In the genomic region with DNA sequence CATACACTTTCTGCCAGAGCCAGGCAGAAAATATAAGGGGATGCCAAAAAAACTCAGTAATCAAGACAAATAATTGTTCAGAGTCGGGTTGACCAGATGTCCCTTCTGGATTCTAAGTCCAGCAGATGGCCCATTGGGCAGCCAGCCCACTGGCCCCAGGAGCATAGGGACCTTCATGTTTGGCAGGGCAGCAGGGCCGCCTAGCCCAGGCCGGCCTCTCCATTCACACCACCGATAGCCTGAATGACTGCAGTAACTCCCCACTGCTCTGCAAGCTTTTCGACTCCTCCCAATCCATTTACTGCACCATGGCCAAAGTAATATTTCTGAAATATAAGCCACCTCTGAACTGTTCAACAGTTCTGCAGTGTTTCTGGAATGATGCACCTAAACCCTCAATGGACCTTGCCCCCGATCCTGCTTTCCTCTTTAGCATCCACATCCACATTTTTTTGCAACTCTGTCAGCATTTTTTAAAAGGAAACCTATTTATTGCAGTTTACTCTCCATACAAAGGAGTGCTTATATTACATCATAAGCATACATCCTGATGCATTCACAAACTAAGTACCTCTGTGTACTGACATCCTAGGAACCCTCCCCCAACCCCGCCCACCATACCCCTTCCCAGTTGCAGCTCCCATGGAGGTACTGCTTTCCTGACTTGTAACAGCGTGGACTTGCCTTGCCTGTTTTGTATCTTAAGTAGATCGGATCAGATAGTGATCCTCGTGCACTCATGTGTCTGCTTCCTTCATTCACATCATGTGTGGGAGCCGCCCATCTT, we compare ENCODE assay signal across 1 cellular context.
TF ChIP-seq lines count a peak whose summit lies in the region.

No MANE protein-coding gene starts in this region.

TF ChIP-seq in HepG2, 621 proteins besides CTCF, POLR2A, EP300 and RAD21 (continued from another document and continues in another):
- TF ChIP-seq, protein P1, sequence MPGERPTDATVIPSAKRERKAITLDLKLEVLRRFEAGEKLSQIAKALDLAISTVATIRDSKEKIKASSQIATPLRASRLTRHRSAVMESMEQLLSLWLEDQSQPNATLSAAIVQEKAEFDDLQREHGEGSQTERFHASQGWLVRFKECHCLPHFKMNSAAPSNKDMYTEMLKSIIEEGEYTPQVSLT (CRISPR knock-in tag; IDR thresholded peaks at IDR 0.05; ENCODE audit: borderline replicate concordance, low read depth) = no peak
- TF ChIP-seq ZNF749 (CRISPR knock-in tag; IDR thresholded peaks at IDR 0.05; ENCODE audit: borderline replicate concordance) (no peak), ERF (CRISPR knock-in tag; IDR thresholded peaks at IDR 0.05) (peak; percentile 76; the same call in 1 of the 2 replicates), MAFF (IDR thresholded peaks at IDR 0.05; ENCODE audit: low read depth, low read length) (peak; percentile 99), ZNF354B (CRISPR knock-in tag; IDR thresholded peaks at IDR 0.05) (no peak), EEA1 (CRISPR knock-in tag; IDR thresholded peaks at IDR 0.05; ENCODE audit: borderline replicate concordance) (no peak), JUNB (CRISPR knock-in tag; IDR thresholded peaks at IDR 0.05; ENCODE audit: borderline replicate concordance) (peak; percentile 53), ZNF567 (CRISPR knock-in tag; IDR thresholded peaks at IDR 0.05; ENCODE audit: borderline replicate concordance) (no peak), ISL2 (CRISPR knock-in tag; IDR thresholded peaks at IDR 0.05) (0 out of 2 replicates have a peak, but pooled peaks have one; percentile 56), ATRX (CRISPR knock-in tag; IDR thresholded peaks at IDR 0.05; ENCODE audit: borderline replicate concordance) (no peak), ZNF713 (CRISPR knock-in tag; IDR thresholded peaks at IDR 0.05) (no peak; the same call in 1 of the 2 replicates), ZNF672 (CRISPR knock-in tag; IDR thresholded peaks at IDR 0.05) (no peak), ZFP41 (CRISPR knock-in tag; IDR thresholded peaks at IDR 0.05; ENCODE audit: borderline replicate concordance) (no peak), ZNF558 (CRISPR knock-in tag; IDR thresholded peaks at IDR 0.05; ENCODE audit: borderline replicate concordance) (no peak), MATR3 (CRISPR knock-in tag; IDR thresholded peaks at IDR 0.05) (no peak), HNRNPH1 (optimal IDR thresholded peaks at IDR 0.05; ENCODE audit: low read depth, low read length) (no peak), ARID2 (CRISPR knock-in tag; IDR thresholded peaks at IDR 0.05; ENCODE audit: borderline replicate concordance) (0 out of 2 replicates have a peak, but pooled peaks have one; percentile 49), MEF2D (CRISPR knock-in tag; IDR thresholded peaks at IDR 0.05) (no peak), HMGA1 (CRISPR knock-in tag; conservative IDR thresholded peaks at IDR 0.05) (no peak), SIX1 (CRISPR knock-in tag; IDR thresholded peaks at IDR 0.05; ENCODE audit: borderline replicate concordance) (peak; percentile 63; the same call in 1 of the 2 replicates), RFX1 (IDR thresholded peaks at IDR 0.05) (no peak), ZNF101 (CRISPR knock-in tag; IDR thresholded peaks at IDR 0.05; ENCODE audit: borderline replicate concordance, low read depth) (no peak), U2AF1 (optimal IDR thresholded peaks at IDR 0.05; ENCODE audit: low read depth, low read length) (no peak), ZNF816 (CRISPR knock-in tag; IDR thresholded peaks at IDR 0.05; ENCODE audit: borderline replicate concordance) (no peak), GPN1 (CRISPR knock-in tag; IDR thresholded peaks at IDR 0.05; ENCODE audit: borderline replicate concordance) (no peak), RARA (CRISPR knock-in tag; IDR thresholded peaks at IDR 0.05) (peak; percentile 67), ZNF329 (CRISPR knock-in tag; IDR thresholded peaks at IDR 0.05; ENCODE audit: low read depth) (no peak), GLI4 (CRISPR knock-in tag; IDR thresholded peaks at IDR 0.05; ENCODE audit: borderline replicate concordance) (no peak), SKI (IDR thresholded peaks at IDR 0.05; ENCODE audit: partially characterized antibody) (no peak), TBL1XR1 (IDR thresholded peaks at IDR 0.05; ENCODE audit: borderline replicate concordance, low read length, partially characterized antibody) (no peak), MIER2 (CRISPR knock-in tag; IDR thresholded peaks at IDR 0.05) (peak; percentile 47; the same call in 1 of the 2 replicates), ZNF768 (CRISPR knock-in tag; IDR thresholded peaks at IDR 0.05) (peak; percentile 24; the same call in 1 of the 2 replicates), PHB2 (IDR thresholded peaks at IDR 0.05; ENCODE audit: partially characterized antibody) (no peak), ZNF629 (CRISPR knock-in tag; conservative IDR thresholded peaks at IDR 0.05) (0 out of 2 replicates have a peak, but pooled peaks have one; percentile 39), ZNF224 (CRISPR knock-in tag; IDR thresholded peaks at IDR 0.05) (no peak), ZBTB7B (CRISPR knock-in tag; IDR thresholded peaks at IDR 0.05) (no peak; the same call in 1 of the 2 replicates)
- TF ChIP-seq, protein P2, sequence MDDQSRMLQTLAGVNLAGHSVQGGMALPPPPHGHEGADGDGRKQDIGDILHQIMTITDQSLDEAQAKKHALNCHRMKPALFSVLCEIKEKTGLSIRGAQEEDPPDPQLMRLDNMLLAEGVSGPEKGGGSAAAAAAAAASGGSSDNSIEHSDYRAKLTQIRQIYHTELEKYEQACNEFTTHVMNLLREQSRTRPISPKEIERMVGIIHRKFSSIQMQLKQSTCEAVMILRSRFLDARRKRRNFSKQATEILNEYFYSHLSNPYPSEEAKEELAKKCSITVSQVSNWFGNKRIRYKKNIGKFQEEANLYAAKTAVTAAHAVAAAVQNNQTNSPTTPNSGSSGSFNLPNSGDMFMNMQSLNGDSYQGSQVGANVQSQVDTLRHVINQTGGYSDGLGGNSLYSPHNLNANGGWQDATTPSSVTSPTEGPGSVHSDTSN (CRISPR knock-in tag; IDR thresholded peaks at IDR 0.05; ENCODE audit: borderline replicate concordance) = no peak
- TF ChIP-seq, protein P3, sequence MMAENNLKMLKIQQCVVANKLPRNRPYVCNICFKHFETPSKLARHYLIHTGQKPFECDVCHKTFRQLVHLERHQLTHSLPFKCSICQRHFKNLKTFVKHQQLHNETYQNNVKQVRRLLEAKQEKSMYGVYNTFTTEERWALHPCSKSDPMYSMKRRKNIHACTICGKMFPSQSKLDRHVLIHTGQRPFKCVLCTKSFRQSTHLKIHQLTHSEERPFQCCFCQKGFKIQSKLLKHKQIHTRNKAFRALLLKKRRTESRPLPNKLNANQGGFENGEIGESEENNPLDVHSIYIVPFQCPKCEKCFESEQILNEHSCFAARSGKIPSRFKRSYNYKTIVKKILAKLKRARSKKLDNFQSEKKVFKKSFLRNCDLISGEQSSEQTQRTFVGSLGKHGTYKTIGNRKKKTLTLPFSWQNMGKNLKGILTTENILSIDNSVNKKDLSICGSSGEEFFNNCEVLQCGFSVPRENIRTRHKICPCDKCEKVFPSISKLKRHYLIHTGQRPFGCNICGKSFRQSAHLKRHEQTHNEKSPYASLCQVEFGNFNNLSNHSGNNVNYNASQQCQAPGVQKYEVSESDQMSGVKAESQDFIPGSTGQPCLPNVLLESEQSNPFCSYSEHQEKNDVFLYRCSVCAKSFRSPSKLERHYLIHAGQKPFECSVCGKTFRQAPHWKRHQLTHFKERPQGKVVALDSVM (CRISPR knock-in tag; IDR thresholded peaks at IDR 0.05) = no peak
- TF ChIP-seq, protein P4, sequence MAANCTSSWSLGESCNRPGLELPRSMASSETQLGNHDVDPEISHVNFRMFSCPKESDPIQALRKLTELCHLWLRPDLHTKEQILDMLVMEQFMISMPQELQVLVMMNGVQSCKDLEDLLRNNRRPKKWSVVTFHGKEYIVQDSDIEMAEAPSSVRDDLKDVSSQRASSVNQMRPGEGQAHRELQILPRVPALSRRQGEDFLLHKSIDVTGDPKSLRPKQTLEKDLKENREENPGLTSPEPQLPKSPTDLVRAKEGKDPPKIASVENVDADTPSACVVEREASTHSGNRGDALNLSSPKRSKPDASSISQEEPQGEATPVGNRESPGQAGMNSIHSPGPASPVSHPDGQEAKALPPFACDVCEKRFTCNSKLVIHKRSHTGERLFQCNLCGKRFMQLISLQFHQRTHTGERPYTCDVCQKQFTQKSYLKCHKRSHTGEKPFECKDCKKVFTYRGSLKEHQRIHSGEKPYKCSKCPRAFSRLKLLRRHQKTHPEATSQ (CRISPR knock-in tag; IDR thresholded peaks at IDR 0.05; ENCODE audit: borderline replicate concordance) = peak; percentile 65; the same call in 1 of the 2 replicates
- TF ChIP-seq, protein P5, sequence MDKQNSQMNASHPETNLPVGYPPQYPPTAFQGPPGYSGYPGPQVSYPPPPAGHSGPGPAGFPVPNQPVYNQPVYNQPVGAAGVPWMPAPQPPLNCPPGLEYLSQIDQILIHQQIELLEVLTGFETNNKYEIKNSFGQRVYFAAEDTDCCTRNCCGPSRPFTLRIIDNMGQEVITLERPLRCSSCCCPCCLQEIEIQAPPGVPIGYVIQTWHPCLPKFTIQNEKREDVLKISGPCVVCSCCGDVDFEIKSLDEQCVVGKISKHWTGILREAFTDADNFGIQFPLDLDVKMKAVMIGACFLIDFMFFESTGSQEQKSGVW (CRISPR knock-in tag; IDR thresholded peaks at IDR 0.05; ENCODE audit: borderline replicate concordance) = no peak
- TF ChIP-seq, protein P6, sequence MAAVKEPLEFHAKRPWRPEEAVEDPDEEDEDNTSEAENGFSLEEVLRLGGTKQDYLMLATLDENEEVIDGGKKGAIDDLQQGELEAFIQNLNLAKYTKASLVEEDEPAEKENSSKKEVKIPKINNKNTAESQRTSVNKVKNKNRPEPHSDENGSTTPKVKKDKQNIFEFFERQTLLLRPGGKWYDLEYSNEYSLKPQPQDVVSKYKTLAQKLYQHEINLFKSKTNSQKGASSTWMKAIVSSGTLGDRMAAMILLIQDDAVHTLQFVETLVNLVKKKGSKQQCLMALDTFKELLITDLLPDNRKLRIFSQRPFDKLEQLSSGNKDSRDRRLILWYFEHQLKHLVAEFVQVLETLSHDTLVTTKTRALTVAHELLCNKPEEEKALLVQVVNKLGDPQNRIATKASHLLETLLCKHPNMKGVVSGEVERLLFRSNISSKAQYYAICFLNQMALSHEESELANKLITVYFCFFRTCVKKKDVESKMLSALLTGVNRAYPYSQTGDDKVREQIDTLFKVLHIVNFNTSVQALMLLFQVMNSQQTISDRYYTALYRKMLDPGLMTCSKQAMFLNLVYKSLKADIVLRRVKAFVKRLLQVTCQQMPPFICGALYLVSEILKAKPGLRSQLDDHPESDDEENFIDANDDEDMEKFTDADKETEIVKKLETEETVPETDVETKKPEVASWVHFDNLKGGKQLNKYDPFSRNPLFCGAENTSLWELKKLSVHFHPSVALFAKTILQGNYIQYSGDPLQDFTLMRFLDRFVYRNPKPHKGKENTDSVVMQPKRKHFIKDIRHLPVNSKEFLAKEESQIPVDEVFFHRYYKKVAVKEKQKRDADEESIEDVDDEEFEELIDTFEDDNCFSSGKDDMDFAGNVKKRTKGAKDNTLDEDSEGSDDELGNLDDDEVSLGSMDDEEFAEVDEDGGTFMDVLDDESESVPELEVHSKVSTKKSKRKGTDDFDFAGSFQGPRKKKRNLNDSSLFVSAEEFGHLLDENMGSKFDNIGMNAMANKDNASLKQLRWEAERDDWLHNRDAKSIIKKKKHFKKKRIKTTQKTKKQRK (IDR thresholded peaks at IDR 0.05; ENCODE audit: low read length) = no peak
- TF ChIP-seq, protein P7, sequence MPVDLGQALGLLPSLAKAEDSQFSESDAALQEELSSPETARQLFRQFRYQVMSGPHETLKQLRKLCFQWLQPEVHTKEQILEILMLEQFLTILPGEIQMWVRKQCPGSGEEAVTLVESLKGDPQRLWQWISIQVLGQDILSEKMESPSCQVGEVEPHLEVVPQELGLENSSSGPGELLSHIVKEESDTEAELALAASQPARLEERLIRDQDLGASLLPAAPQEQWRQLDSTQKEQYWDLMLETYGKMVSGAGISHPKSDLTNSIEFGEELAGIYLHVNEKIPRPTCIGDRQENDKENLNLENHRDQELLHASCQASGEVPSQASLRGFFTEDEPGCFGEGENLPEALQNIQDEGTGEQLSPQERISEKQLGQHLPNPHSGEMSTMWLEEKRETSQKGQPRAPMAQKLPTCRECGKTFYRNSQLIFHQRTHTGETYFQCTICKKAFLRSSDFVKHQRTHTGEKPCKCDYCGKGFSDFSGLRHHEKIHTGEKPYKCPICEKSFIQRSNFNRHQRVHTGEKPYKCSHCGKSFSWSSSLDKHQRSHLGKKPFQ (CRISPR knock-in tag; IDR thresholded peaks at IDR 0.05; ENCODE audit: insufficient replicate concordance) = peak; percentile 83
- TF ChIP-seq, protein P8, sequence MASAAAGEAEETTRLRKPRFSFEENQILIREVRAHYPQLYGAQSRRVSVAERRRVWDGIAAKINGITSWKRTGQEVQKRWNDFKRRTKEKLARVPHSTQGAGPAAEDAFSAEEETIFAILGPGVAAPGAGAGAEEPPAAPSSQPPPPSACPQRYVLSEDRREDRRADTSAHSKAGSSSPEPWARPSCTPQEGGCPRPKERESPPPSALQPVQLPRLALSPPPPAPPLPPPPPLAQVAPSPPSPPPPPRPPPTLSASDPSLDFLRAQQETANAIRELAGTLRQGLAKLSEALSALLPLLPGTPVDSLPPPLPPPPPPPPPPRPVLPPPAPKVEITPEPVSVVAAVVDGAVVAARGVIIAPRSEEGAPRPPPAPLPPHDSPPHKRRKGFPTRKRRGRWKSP (CRISPR knock-in tag; IDR thresholded peaks at IDR 0.05) = peak; percentile 89; the same call in 1 of the 2 replicates
- TF ChIP-seq, protein P9, sequence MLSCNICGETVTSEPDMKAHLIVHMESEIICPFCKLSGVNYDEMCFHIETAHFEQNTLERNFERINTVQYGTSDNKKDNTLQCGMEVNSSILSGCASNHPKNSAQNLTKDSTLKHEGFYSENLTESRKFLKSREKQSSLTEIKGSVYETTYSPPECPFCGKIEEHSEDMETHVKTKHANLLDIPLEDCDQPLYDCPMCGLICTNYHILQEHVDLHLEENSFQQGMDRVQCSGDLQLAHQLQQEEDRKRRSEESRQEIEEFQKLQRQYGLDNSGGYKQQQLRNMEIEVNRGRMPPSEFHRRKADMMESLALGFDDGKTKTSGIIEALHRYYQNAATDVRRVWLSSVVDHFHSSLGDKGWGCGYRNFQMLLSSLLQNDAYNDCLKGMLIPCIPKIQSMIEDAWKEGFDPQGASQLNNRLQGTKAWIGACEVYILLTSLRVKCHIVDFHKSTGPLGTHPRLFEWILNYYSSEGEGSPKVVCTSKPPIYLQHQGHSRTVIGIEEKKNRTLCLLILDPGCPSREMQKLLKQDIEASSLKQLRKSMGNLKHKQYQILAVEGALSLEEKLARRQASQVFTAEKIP (CRISPR knock-in tag; IDR thresholded peaks at IDR 0.05; ENCODE audit: borderline replicate concordance) = no peak
- TF ChIP-seq, protein P10, sequence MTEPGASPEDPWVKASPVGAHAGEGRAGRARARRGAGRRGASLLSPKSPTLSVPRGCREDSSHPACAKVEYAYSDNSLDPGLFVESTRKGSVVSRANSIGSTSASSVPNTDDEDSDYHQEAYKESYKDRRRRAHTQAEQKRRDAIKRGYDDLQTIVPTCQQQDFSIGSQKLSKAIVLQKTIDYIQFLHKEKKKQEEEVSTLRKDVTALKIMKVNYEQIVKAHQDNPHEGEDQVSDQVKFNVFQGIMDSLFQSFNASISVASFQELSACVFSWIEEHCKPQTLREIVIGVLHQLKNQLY (CRISPR knock-in tag; IDR thresholded peaks at IDR 0.05) = peak; percentile 43
- TF ChIP-seq, protein P11, sequence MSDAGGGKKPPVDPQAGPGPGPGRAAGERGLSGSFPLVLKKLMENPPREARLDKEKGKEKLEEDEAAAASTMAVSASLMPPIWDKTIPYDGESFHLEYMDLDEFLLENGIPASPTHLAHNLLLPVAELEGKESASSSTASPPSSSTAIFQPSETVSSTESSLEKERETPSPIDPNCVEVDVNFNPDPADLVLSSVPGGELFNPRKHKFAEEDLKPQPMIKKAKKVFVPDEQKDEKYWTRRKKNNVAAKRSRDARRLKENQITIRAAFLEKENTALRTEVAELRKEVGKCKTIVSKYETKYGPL (CRISPR knock-in tag; IDR thresholded peaks at IDR 0.05) = no peak
